ENCODE assay signal across 33 cellular contexts in genomic region chr1:234123867-234124266, GRCh38.
"Had no signal": no experiment of that assay in that cellular context is flagged by ENCODE, and none has a peak within 500 bp of the region (broad histone marks: within the 10 kb centered on the region; RNA-seq: fewer than 3 reads in every experiment).

No MANE protein-coding gene starts in this region.

- DNase-seq: activated B cell treated with CpG ODN at 0.5 μM for 24 hours; activated CD4-positive, alpha-beta T cell treated with anti-CD3 and anti-CD28 coated beads, Interleukin-2, amount 50 U/mL, for 1 hour; activated CD8-positive, alpha-beta memory T cell treated with anti-CD3 and anti-CD28 coated beads, Interleukin-2, amount 10 ng/mL, durations not matched to agents 7 days and 5 days; activated CD8-positive, alpha-beta T cell treated with anti-CD3 and anti-CD28 coated beads, Interleukin-2, amount 10 ng/mL, durations not matched to agents 7 days and 5 days; activated naive CD4-positive, alpha-beta T cell; activated T-cell treated with anti-CD3 and anti-CD28 coated beads for 4 hours; activated T-cell treated with anti-CD3 and anti-CD28 coated beads, Interleukin-2, amount 50 U/mL, for 72 hours; central memory CD4-positive, alpha-beta T cell; endodermal cell; esophagus squamous epithelium; gastrocnemius medialis; hippocampal formation; left lung; mesendoderm; retina; sigmoid colon; small intestine; stimulated activated CD4-positive, alpha-beta T cell treated with anti-CD3 and anti-CD28 coated beads, Interleukin-4, amount 100 ng/mL, for 24 hours; T-helper 1 cell; trophoblast cell had no signal

- H3K4me3 Mint-ChIP-seq: activated B cell treated with CpG ODN at 0.5 μM for 24 hours; activated CD8-positive, alpha-beta memory T cell treated with anti-CD3 and anti-CD28 coated beads, Interleukin-2, amount 10 ng/mL, durations not matched to agents 7 days and 5 days; activated CD8-positive, alpha-beta T cell treated with anti-CD3 and anti-CD28 coated beads, Interleukin-2, amount 10 ng/mL, durations not matched to agents 7 days and 5 days; activated T-cell treated with anti-CD3 and anti-CD28 coated beads, Interleukin-2, amount 50 U/mL, for 72 hours; dendritic cell treated with granulocyte-macrophage colony-stimulating factor and Interleukin-4, amounts not matched to agents 40 ng/mL and 50 ng/mL, for 4 days; endodermal cell; nephron; stimulated activated effector memory CD8-positive, alpha-beta T cell treated with anti-CD3 and anti-CD28 coated beads, Interleukin-12 subunit alpha, Interleukin-12 subunit beta, amount 100 ng/mL, for 72 hours; stimulated activated naive CD8-positive, alpha-beta T cell treated with anti-CD3 and anti-CD28 coated beads, Interleukin-15, Interleukin-2, amounts not matched to agents 100 ng/mL and 50 ng/mL, for 24 hours; T-helper 2 cell treated with Interferon-gamma antibody and Interleukin-4, amounts not matched to agents 5 μg/mL and 100 μg/mL, for 36 hours had no signal

- H3K9me3 ChIP-seq: breast epithelium, esophagus squamous epithelium, gastrocnemius medialis, left lung, neutrophil, sigmoid colon, thoracic aorta had no signal

- FAIRE-seq: keratinocyte, small intestine, urothelium cell line had no signal

- H3K27ac Mint-ChIP-seq: activated B cell treated with CpG ODN at 0.5 μM for 24 hours; activated CD8-positive, alpha-beta memory T cell treated with anti-CD3 and anti-CD28 coated beads, Interleukin-2, amount 10 ng/mL, durations not matched to agents 7 days and 5 days; activated CD8-positive, alpha-beta T cell treated with anti-CD3 and anti-CD28 coated beads, Interleukin-2, amount 10 ng/mL, durations not matched to agents 7 days and 5 days; activated naive CD4-positive, alpha-beta T cell treated with anti-CD3 and anti-CD28 coated beads, Interleukin-2, amount 50 U/mL, for 72 hours; activated T-cell treated with anti-CD3 and anti-CD28 coated beads, Interleukin-2, amount 50 U/mL, for 72 hours; dendritic cell treated with granulocyte-macrophage colony-stimulating factor and Interleukin-4, amounts not matched to agents 40 ng/mL and 50 ng/mL, for 4 days; endodermal cell; progenitor cell of endocrine pancreas; stimulated activated effector memory CD8-positive, alpha-beta T cell treated with anti-CD3 and anti-CD28 coated beads, Interleukin-12 subunit alpha, Interleukin-12 subunit beta, amount 100 ng/mL, for 72 hours; stimulated activated naive CD8-positive, alpha-beta T cell treated with anti-CD3 and anti-CD28 coated beads, Interleukin-15, Interleukin-2, amounts not matched to agents 100 ng/mL and 50 ng/mL, for 24 hours; T-helper 2 cell treated with Interferon-gamma antibody and Interleukin-4, amounts not matched to agents 5 μg/mL and 100 μg/mL, for 36 hours had no signal

- H3K9me3 Mint-ChIP-seq: activated B cell treated with CpG ODN at 0.5 μM for 24 hours; activated naive CD4-positive, alpha-beta T cell treated with anti-CD3 and anti-CD28 coated beads, Interleukin-2, amount 50 U/mL, for 72 hours; dendritic cell treated with granulocyte-macrophage colony-stimulating factor and Interleukin-4, amounts not matched to agents 40 ng/mL and 50 ng/mL, for 4 days; nephron; stimulated activated effector memory CD8-positive, alpha-beta T cell treated with anti-CD3 and anti-CD28 coated beads, Interleukin-12 subunit alpha, Interleukin-12 subunit beta, amount 100 ng/mL, for 72 hours; stimulated activated naive CD8-positive, alpha-beta T cell treated with anti-CD3 and anti-CD28 coated beads, Interleukin-15, Interleukin-2, amounts not matched to agents 100 ng/mL and 50 ng/mL, for 24 hours; T-helper 2 cell treated with Interferon-gamma antibody and Interleukin-4, amounts not matched to agents 5 μg/mL and 100 μg/mL, for 36 hours had no signal

- H3K4me3 ChIP-seq: breast epithelium, esophagus squamous epithelium, gastrocnemius medialis, left lung, lung, sigmoid colon, thoracic aorta had no signal

- ATAC-seq: activated CD8-positive, alpha-beta memory T cell treated with anti-CD3 and anti-CD28 coated beads, Interleukin-2, amount 10 ng/mL, durations not matched to agents 7 days and 5 days; activated CD8-positive, alpha-beta T cell treated with anti-CD3 and anti-CD28 coated beads, Interleukin-2, amount 10 ng/mL, durations not matched to agents 7 days and 5 days; activated naive CD4-positive, alpha-beta T cell treated with anti-CD3 and anti-CD28 coated beads, Interleukin-2, amount 50 U/mL, for 72 hours; activated T-cell treated with anti-CD3 and anti-CD28 coated beads, Interleukin-2, amount 50 U/mL, for 72 hours; gastrocnemius medialis; left lung; stimulated activated effector memory CD8-positive, alpha-beta T cell treated with anti-CD3 and anti-CD28 coated beads, Interleukin-12 subunit alpha, Interleukin-12 subunit beta, amount 100 ng/mL, for 72 hours had no signal

- H3K36me3 Mint-ChIP-seq: activated CD8-positive, alpha-beta memory T cell treated with anti-CD3 and anti-CD28 coated beads, Interleukin-2, amount 10 ng/mL, durations not matched to agents 7 days and 5 days; activated naive CD4-positive, alpha-beta T cell treated with anti-CD3 and anti-CD28 coated beads, Interleukin-2, amount 50 U/mL, for 72 hours; stimulated activated effector memory CD8-positive, alpha-beta T cell treated with anti-CD3 and anti-CD28 coated beads, Interleukin-12 subunit alpha, Interleukin-12 subunit beta, amount 100 ng/mL, for 72 hours had no signal

- H3K36me3 ChIP-seq: breast epithelium, esophagus squamous epithelium, gastrocnemius medialis, left lung, neutrophil, sigmoid colon, thoracic aorta had no signal

- H3K4me1 Mint-ChIP-seq: activated B cell treated with CpG ODN at 0.5 μM for 24 hours; activated CD8-positive, alpha-beta memory T cell treated with anti-CD3 and anti-CD28 coated beads, Interleukin-2, amount 10 ng/mL, durations not matched to agents 7 days and 5 days had no signal

- H3K4me1 ChIP-seq: breast epithelium, esophagus squamous epithelium, gastrocnemius medialis, left lung, sigmoid colon had no signal

- H3K27ac ChIP-seq: breast epithelium, esophagus squamous epithelium, gastrocnemius medialis, left lung, neutrophil, sigmoid colon, thoracic aorta had no signal
